10 cellular contexts compared by ENCODE assay signal in the genomic region with DNA sequence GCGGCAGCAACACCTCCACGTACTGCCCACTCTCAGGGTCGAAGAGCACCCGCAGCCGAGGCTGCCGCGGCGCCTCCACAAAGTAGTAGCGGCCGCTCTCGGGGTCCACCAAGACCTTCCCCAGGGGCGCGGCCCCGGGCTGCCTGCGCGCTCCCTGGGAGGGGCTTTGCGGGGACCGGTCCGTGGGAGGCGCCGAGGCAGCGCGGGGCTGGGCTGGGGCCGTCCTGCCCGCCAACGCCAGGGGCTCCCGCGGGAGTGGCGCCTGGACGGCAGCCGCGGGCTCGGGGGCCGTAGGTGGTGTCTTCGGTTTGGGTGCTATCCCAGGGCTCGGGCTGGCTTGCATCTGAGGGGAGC. TPM values are rescaled to one million over a fixed set of nuclear protein-coding genes. Genes with fewer than 3 reads are reported as not detected.
DNase-seq lines count a peak whose midpoint lies in the region; ATAC-seq and TF ChIP-seq lines count a peak whose summit lies in the region.
"Had no signal": no experiment of that assay in that cellular context is flagged by ENCODE, and none has a peak within 500 bp of the region (broad histone marks: within the 10 kb centered on the region; RNA-seq: fewer than 3 reads in every experiment).

No MANE protein-coding gene starts in this region.

- peaks cover 0 to 28% (median 23%) of the 10 kb centered on the region in 11 experiments; a peak in 15 of 22 replicates for H3K36me3 ChIP-seq in BLaER1 treated with 17β-estradiol and CSF1 and Interleukin-3, amounts not matched to agents 10 nM and 100 nM
- H3K36me3 ChIP-seq in HAP-1 (replicated peaks) (no peaks in the 10 kb centered on the region), mesodermal cell (ENCODE audit: control insufficient read depth, insufficient read depth, low read length) (peaks cover 3% of the 10 kb centered on the region)

- H3K9me3 ChIP-seq in BLaER1 treated with 17β-estradiol and CSF1 and Interleukin-3, amounts not matched to agents 10 nM and 100 nM (replicated peaks in 1 of 11): no peaks in the 10 kb centered on the region
- H3K9me3 ChIP-seq in HAP-1: no peaks in the 10 kb centered on the region
- no peaks in the 10 kb centered on the region for H3K9me3 ChIP-seq in mesodermal cell (ENCODE audit: control insufficient read depth, low read length)

- peaks cover 59 to 87% (median 78%) of the 10 kb centered on the region in 10 experiments for H3K4me1 ChIP-seq in BLaER1 treated with 17β-estradiol and CSF1 and Interleukin-3, amounts not matched to agents 10 nM and 100 nM
- H3K4me1 ChIP-seq in HAP-1 (peaks cover 4% of the 10 kb centered on the region), mesodermal cell (ENCODE audit: control insufficient read depth, insufficient read depth, low read length, poor library complexity, severe bottlenecking) (peaks cover 10% of the 10 kb centered on the region)

- H3K9me3 Mint-ChIP-seq in HFFc6: peaks cover 5% of the 10 kb centered on the region; the same call in 1 of the 2 replicates

- peak overlapping the region; percentile 66 to 100 (median 99) for H3K27ac ChIP-seq in BLaER1 treated with 17β-estradiol and CSF1 and Interleukin-3, amounts not matched to agents 10 nM and 100 nM
- H3K27ac ChIP-seq in mesodermal cell (ENCODE audit: low read depth, low read length, severe bottlenecking): no peak overlapping the region

- DNase-seq in HAP-1 (ENCODE audit: low spot score in 2 of 2): no peak
- peak; percentile 16 for DNase-seq in activated T-helper 9 cell treated with anti-CD3 and anti-CD28 coated beads, Interleukin-2, amount 50 U/mL, for 16 hours (ENCODE audit: low read depth)
- no peak for DNase-seq in HPDE6-E6E7 (ENCODE audit: extremely low spot score)
- no peak for DNase-seq in HFFc6
- no peak for DNase-seq in D341Med (ENCODE audit: low spot score)
- DNase-seq: NCI-H524 treated with DMSO at 0.1 percent for 48 hours had no signal

- H3K9ac ChIP-seq in BLaER1 treated with 17β-estradiol and CSF1 and Interleukin-3, amounts not matched to agents 10 nM and 100 nM: peak overlapping the region; percentile 81 to 98 (median 95)

- peaks cover 0 to 31% (median 28%) of the 10 kb centered on the region in 11 experiments; a peak in 18 of 22 replicates for H4K20me1 ChIP-seq in BLaER1 treated with 17β-estradiol and CSF1 and Interleukin-3, amounts not matched to agents 10 nM and 100 nM

- no peak for ATAC-seq in GM18498 (IDR thresholded peaks at IDR 0.05; ENCODE audit: unreplicated experiment)

- no peak overlapping the region for H3K27ac Mint-ChIP-seq in HFFc6

- peaks cover 7% of the 10 kb centered on the region for H3K36me3 Mint-ChIP-seq in HFFc6 (ENCODE audit: low read depth)

- in situ Hi-C loops in HAP-1 (cut with MboI; ENCODE audit: low sequenced_read_pairs): no loop called here

- H3K27me3 Mint-ChIP-seq in HFFc6 (ENCODE audit: insufficient read depth): peaks cover 5% of the 10 kb centered on the region

- H3K4me2 ChIP-seq in BLaER1 treated with 17β-estradiol and CSF1 and Interleukin-3, amounts not matched to agents 10 nM and 100 nM: peak overlapping the region; percentile 90 to 99 (median 97)

- WGBS in mesodermal cell (ENCODE audit: insufficient coverage in 2 of 2), 2 experiments: 20 to 30% methylated on average over 18 to 35 of the region's 36 CpGs

- TF ChIP-seq CTCF in HFFc6 (IDR thresholded peaks at IDR 0.05): no peak

- no peak overlapping the region for H3K4me3 Mint-ChIP-seq in HFFc6

- no peaks in the 10 kb centered on the region for H3K27me3 ChIP-seq in BLaER1 treated with 17β-estradiol and CSF1 and Interleukin-3, amounts not matched to agents 10 nM and 100 nM
- H3K27me3 ChIP-seq in HAP-1 (ENCODE audit: low read depth): no peaks in the 10 kb centered on the region

- peak overlapping the region; percentile 63 to 86 (median 76) for H3K4me3 ChIP-seq in BLaER1 treated with 17β-estradiol and CSF1 and Interleukin-3, amounts not matched to agents 10 nM and 100 nM
- H3K4me3 ChIP-seq in HAP-1 (peak overlapping the region; percentile 30), mesodermal cell (ENCODE audit: extremely low read depth, insufficient read depth, low read length, poor library complexity, severe bottlenecking) (peak overlapping the region; percentile 39)

- H3K4me1 Mint-ChIP-seq in HFFc6 (ENCODE audit: low read depth): peaks cover 22% of the 10 kb centered on the region

RNA-seq across cellular contexts. Expression of gene MZB1, which starts 2.6 kb away (rescaled TPM):
- not detected for polyA plus RNA-seq in mesodermal cell (2013, experiment 1 of 2)
- not detected for polyA plus RNA-seq in mesodermal cell (2013, experiment 2 of 2)
- under 1 TPM in 2 of 6 experiments, not detected in 4; 0.14 to 0.20 TPM for total RNA-seq in HFFc6 (2021; fragmentation: NEBNext Ultra II Directional; extraction: Animal tissue kit (Norgen Biotek cat#: 25700))
- total RNA-seq: dermis blood vessel endothelial cell had no signal

RNA-seq across cellular contexts. Expression of gene PROB1, which starts 2.6 kb away (rescaled TPM):
- polyA plus RNA-seq in mesodermal cell (2013, experiment 1 of 2): 1.1 TPM
- 0.91 TPM for polyA plus RNA-seq in mesodermal cell (2013, experiment 2 of 2)
- 1 to 10 TPM; 2.8 to 5.3 (median 5.1) TPM for total RNA-seq in HFFc6 (2021; fragmentation: NEBNext Ultra II Directional; extraction: Animal tissue kit (Norgen Biotek cat#: 25700))

RNA-seq across cellular contexts. Expression of gene SLC23A1, which starts 9.2 kb away (rescaled TPM):
- polyA plus RNA-seq in mesodermal cell (2013, experiment 1 of 2): not detected
- polyA plus RNA-seq in mesodermal cell (2013, experiment 2 of 2): not detected
- total RNA-seq in HFFc6 (2021; fragmentation: NEBNext Ultra II Directional; extraction: Animal tissue kit (Norgen Biotek cat#: 25700)): not detected
- total RNA-seq: dermis blood vessel endothelial cell had no signal

RNA-seq across cellular contexts. Expression of gene SPATA24, which starts 11.6 kb away (rescaled TPM):
- polyA plus RNA-seq in mesodermal cell (2013, experiment 1 of 2): 6.7 TPM
- 6.7 TPM for polyA plus RNA-seq in mesodermal cell (2013, experiment 2 of 2)
- 1 to 10 TPM; 4.0 to 6.9 (median 5.2) TPM for total RNA-seq in HFFc6 (2021; fragmentation: NEBNext Ultra II Directional; extraction: Animal tissue kit (Norgen Biotek cat#: 25700))

RNA-seq across cellular contexts. Expression of gene DNAJC18, which starts 47.0 kb away (rescaled TPM):
- polyA plus RNA-seq in mesodermal cell (2013, experiment 1 of 2): 34.9 TPM
- polyA plus RNA-seq in mesodermal cell (2013, experiment 2 of 2): 45.0 TPM
- total RNA-seq in HFFc6 (2021; fragmentation: NEBNext Ultra II Directional; extraction: Animal tissue kit (Norgen Biotek cat#: 25700)): 10 to 100 TPM; 14.3 to 19.9 (median 18.2) TPM
